2 cellular contexts compared by ENCODE assay signal in genomic region chr17:4329838-4330237, GRCh38.
A peak's percentile ranks its signal among the peaks of the same experiment; 100 is the strongest.
TF ChIP-seq lines count a peak whose summit lies in the region.

No MANE protein-coding gene starts in this region.

TF ChIP-seq in endothelial cell of umbilical vein, 7 proteins besides CTCF, POLR2A, EP300 and RAD21:
- peak; percentile 42 for TF ChIP-seq JUN (IDR thresholded peaks at IDR 0.05; ENCODE audit: borderline replicate concordance, insufficient read depth, insufficient read length, low read depth)
- no peak for TF ChIP-seq MAX (IDR thresholded peaks at IDR 0.05; ENCODE audit: insufficient read depth, insufficient read length)
- TF ChIP-seq FOS (IDR thresholded peaks at IDR 0.05; ENCODE audit: borderline replicate concordance, insufficient read depth, low read length) = peak; percentile 54

TF ChIP-seq in HepG2, 621 proteins besides CTCF, POLR2A, EP300 and RAD21:
- TF ChIP-seq ZNF18 (CRISPR knock-in tag; IDR thresholded peaks at IDR 0.05; ENCODE audit: insufficient replicate concordance) (no peak), ZNF841 (CRISPR knock-in tag; IDR thresholded peaks at IDR 0.05; ENCODE audit: borderline replicate concordance) (no peak), PATZ1 (CRISPR knock-in tag; IDR thresholded peaks at IDR 0.05) (no peak), MYC (CRISPR knock-in tag; IDR thresholded peaks at IDR 0.05; ENCODE audit: borderline replicate concordance) (no peak), BORCS8-MEF2B (CRISPR knock-in tag; IDR thresholded peaks at IDR 0.05) (no peak), CENPT (CRISPR knock-in tag; IDR thresholded peaks at IDR 0.05; ENCODE audit: low read depth) (no peak), SIN3B (IDR thresholded peaks at IDR 0.05; ENCODE audit: low read length) (no peak), FOXO1 (CRISPR knock-in tag; IDR thresholded peaks at IDR 0.05) (no peak), ZNF329 (CRISPR knock-in tag; IDR thresholded peaks at IDR 0.05; ENCODE audit: low read depth) (no peak)
